In the genomic region with DNA sequence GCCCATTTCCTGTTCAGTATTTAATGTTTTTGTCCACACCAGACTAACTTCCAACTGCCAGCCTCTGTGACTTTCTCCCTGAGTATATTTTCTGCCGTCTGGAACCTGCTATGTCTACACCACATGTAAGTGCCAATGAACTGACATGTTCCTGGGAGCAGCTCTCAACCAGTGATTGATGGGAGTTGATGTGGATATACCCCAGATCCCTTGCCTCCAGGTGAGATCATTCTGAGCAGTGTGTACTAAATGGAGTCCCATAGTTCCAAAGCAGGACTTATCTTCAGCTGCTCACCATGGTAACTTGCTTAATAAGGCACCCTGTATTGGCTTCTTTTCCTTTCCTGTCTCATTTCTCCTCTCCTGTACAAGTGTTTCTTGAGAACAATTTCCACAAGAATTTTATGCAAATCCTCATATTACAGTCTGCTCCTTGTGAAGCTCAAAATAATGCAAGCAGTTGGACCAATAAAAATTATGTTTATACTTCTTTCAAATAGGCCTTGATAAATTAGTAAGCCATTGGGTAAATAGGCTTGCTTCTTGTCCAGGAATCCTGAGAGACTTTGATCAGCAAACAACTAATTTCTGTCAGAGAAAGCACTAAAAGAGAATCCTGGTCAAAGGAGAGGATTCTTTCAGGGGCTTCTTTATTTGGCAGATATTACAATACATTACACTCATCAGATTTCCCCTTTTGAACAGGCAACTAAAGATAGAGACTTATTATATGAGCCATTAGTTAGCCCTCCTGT, we compare ENCODE assay signal across 23 cellular contexts.
A peak's percentile ranks its signal among the peaks of the same experiment; 100 is the strongest.
DNase-seq lines count a peak whose midpoint lies in the region; ATAC-seq, FAIRE-seq and TF ChIP-seq lines count a peak whose summit lies in the region.
"Had no signal": no experiment of that assay in that cellular context is flagged by ENCODE, and none has a peak within 500 bp of the region (broad histone marks: within the 10 kb centered on the region; RNA-seq: fewer than 3 reads in every experiment).

No MANE protein-coding gene starts in this region.

- no peaks in the 10 kb centered on the region for H3K36me3 Mint-ChIP-seq in activated T-helper 1 cell treated with anti-CD3 and anti-CD28 coated beads, Interleukin-12 subunit alpha, Interleukin-12 subunit beta, Interleukin-2, Interleukin-4 antibody, amounts not matched to agents 30 ng/mL and 10 ng/mL and 1 ng/mL, durations not matched to agents 14 hours and 24 hours and 36 hours (ENCODE audit: low read depth)
- no peaks in the 10 kb centered on the region for H3K36me3 Mint-ChIP-seq in activated naive CD4-positive, alpha-beta T cell treated with anti-CD3 and anti-CD28 coated beads, Interleukin-2, amount 10 ng/mL, durations not matched to agents 7 days and 5 days
- H3K36me3 Mint-ChIP-seq: CD14-positive monocyte, IgD-negative memory B cell had no signal

- no peak overlapping the region for H3K4me3 Mint-ChIP-seq in activated T-helper 1 cell treated with anti-CD3 and anti-CD28 coated beads, Interleukin-12 subunit alpha, Interleukin-12 subunit beta, Interleukin-2, Interleukin-4 antibody, amounts not matched to agents 30 ng/mL and 10 ng/mL and 1 ng/mL, durations not matched to agents 14 hours and 24 hours and 36 hours
- no peak overlapping the region for H3K4me3 Mint-ChIP-seq in activated naive CD4-positive, alpha-beta T cell treated with anti-CD3 and anti-CD28 coated beads, Interleukin-2, amount 10 ng/mL, durations not matched to agents 7 days and 5 days
- H3K4me3 Mint-ChIP-seq: B cell, CD14-positive monocyte, IgD-negative memory B cell had no signal

- intact Hi-C loops in right lobe of liver (cut with DNase I): no loop called here
- intact Hi-C loops in activated T-helper 1 cell treated with anti-CD3 and anti-CD28 coated beads, Interleukin-12 subunit alpha, Interleukin-12 subunit beta, Interleukin-2, Interleukin-4 antibody, amounts not matched to agents 30 ng/mL and 10 ng/mL and 1 ng/mL, durations not matched to agents 14 hours and 24 hours and 36 hours (cut with micrococcal nuclease): no loop called here

- WGBS in right lobe of liver (ENCODE audit: insufficient coverage, low coverage, low lambda C conversion rate, missing lambda C conversion rate): 14% methylated on average over 1 of the region's 1 CpG

- TF ChIP-seq CTCF in VCaP (conservative IDR thresholded peaks at IDR 0.05) (no peak), right lobe of liver (IDR thresholded peaks at IDR 0.05) (no peak)

- H3K4me3 ChIP-seq in right lobe of liver: no peak overlapping the region
- H3K4me3 ChIP-seq: SJSA1 had no signal

- no peaks in the 10 kb centered on the region for H3K27me3 Mint-ChIP-seq in activated T-helper 1 cell treated with anti-CD3 and anti-CD28 coated beads, Interleukin-12 subunit alpha, Interleukin-12 subunit beta, Interleukin-2, Interleukin-4 antibody, amounts not matched to agents 30 ng/mL and 10 ng/mL and 1 ng/mL, durations not matched to agents 14 hours and 24 hours and 36 hours (ENCODE audit: insufficient read depth)
- H3K27me3 Mint-ChIP-seq in activated naive CD4-positive, alpha-beta T cell treated with anti-CD3 and anti-CD28 coated beads, Interleukin-2, amount 10 ng/mL, durations not matched to agents 7 days and 5 days: no peaks in the 10 kb centered on the region
- H3K27me3 Mint-ChIP-seq: B cell, IgD-negative memory B cell had no signal

- H3K27ac Mint-ChIP-seq in activated T-helper 1 cell treated with anti-CD3 and anti-CD28 coated beads, Interleukin-12 subunit alpha, Interleukin-12 subunit beta, Interleukin-2, Interleukin-4 antibody, amounts not matched to agents 30 ng/mL and 10 ng/mL and 1 ng/mL, durations not matched to agents 14 hours and 24 hours and 36 hours: no peak overlapping the region
- no peak overlapping the region for H3K27ac Mint-ChIP-seq in activated naive CD4-positive, alpha-beta T cell treated with anti-CD3 and anti-CD28 coated beads, Interleukin-2, amount 10 ng/mL, durations not matched to agents 7 days and 5 days
- H3K27ac Mint-ChIP-seq: B cell, CD14-positive monocyte, IgD-negative memory B cell had no signal

- H3K4me1 ChIP-seq in right lobe of liver: peaks cover 0 to 14% (median 0%) of the 10 kb centered on the region in 4 donors
- H3K4me1 ChIP-seq: SJSA1 had no signal

- no peaks in the 10 kb centered on the region for H3K36me3 ChIP-seq in right lobe of liver
- H3K36me3 ChIP-seq: SJSA1 had no signal

- TF ChIP-seq POLR2A in GM12892 (IDR thresholded peaks at IDR 0.05; ENCODE audit: low read depth, low read length): no peak
- no peak for TF ChIP-seq POLR2A in right lobe of liver (IDR thresholded peaks at IDR 0.05)

- no peaks in the 10 kb centered on the region for H3K4me1 Mint-ChIP-seq in activated T-helper 1 cell treated with anti-CD3 and anti-CD28 coated beads, Interleukin-12 subunit alpha, Interleukin-12 subunit beta, Interleukin-2, Interleukin-4 antibody, amounts not matched to agents 30 ng/mL and 10 ng/mL and 1 ng/mL, durations not matched to agents 14 hours and 24 hours and 36 hours (ENCODE audit: low read depth)
- H3K4me1 Mint-ChIP-seq in activated naive CD4-positive, alpha-beta T cell treated with anti-CD3 and anti-CD28 coated beads, Interleukin-2, amount 10 ng/mL, durations not matched to agents 7 days and 5 days: no peaks in the 10 kb centered on the region
- H3K4me1 Mint-ChIP-seq: B cell, CD14-positive monocyte, IgD-negative memory B cell had no signal

- CTCF ChIA-PET in activated naive CD4-positive, alpha-beta T cell treated with anti-CD3 and anti-CD28 coated beads, Interleukin-2, amount 10 ng/mL, durations not matched to agents 7 days and 5 days (lab: Charles Lee): no interaction called here

- DNase-seq in NCI-H146 (lab: John Stamatoyannopoulos, UW) (peak; percentile 8), NCI-H146 treated with DMSO at 0.1 percent for 48 hours (lab: John Stamatoyannopoulos, UW; ENCODE audit: unreplicated experiment) (no peak), GM12892 (ENCODE audit: insufficient read length) (no peak), right lobe of liver (no peak), dermis blood vessel endothelial cell (no peak)
- DNase-seq in activated T-helper 1 cell treated with anti-CD3 and anti-CD28 coated beads, Interleukin-12 subunit alpha, Interleukin-12 subunit beta, Interleukin-2, Interleukin-4 antibody, amounts not matched to agents 30 ng/mL and 10 ng/mL and 1 ng/mL, durations not matched to agents 14 hours and 24 hours and 36 hours (ENCODE audit: low spot score): no peak
- no peak for DNase-seq in activated naive CD4-positive, alpha-beta T cell treated with anti-CD3 and anti-CD28 coated beads, Interleukin-2, amount 10 ng/mL, durations not matched to agents 7 days and 5 days
- DNase-seq: GOT3, NCI-H1105, NCI-H187 treated with DMSO at 0.1 percent for 48 hours, NCI-H2171, NCI-H345, NCI-H526 treated with DMSO at 0.1 percent for 48 hours, T-helper 1 cell had no signal

- H3K9me3 ChIP-seq in right lobe of liver: no peaks in the 10 kb centered on the region
- H3K9me3 ChIP-seq: SJSA1 had no signal

- peak; percentile 57 to 85 (median 66) for ATAC-seq in right lobe of liver
- ATAC-seq: HCT116, Panc1 had no signal

- H3K27ac ChIP-seq in VCaP (peak overlapping the region; percentile 25; the same call in 1 of the 2 replicates), right lobe of liver (no peak overlapping the region)
- H3K27ac ChIP-seq: SJSA1 had no signal

- peaks cover 11% of the 10 kb centered on the region for H3K9me3 Mint-ChIP-seq in activated T-helper 1 cell treated with anti-CD3 and anti-CD28 coated beads, Interleukin-12 subunit alpha, Interleukin-12 subunit beta, Interleukin-2, Interleukin-4 antibody, amounts not matched to agents 30 ng/mL and 10 ng/mL and 1 ng/mL, durations not matched to agents 14 hours and 24 hours and 36 hours
- no peaks in the 10 kb centered on the region for H3K9me3 Mint-ChIP-seq in activated naive CD4-positive, alpha-beta T cell treated with anti-CD3 and anti-CD28 coated beads, Interleukin-2, amount 10 ng/mL, durations not matched to agents 7 days and 5 days

- H3K27me3 ChIP-seq in right lobe of liver: no peaks in the 10 kb centered on the region
- H3K27me3 ChIP-seq: SJSA1 had no signal

- peak; percentile 9 for FAIRE-seq in GM12892 (lab: Jason Lieb, UNC)
- FAIRE-seq: A204.1, GM12891 had no signal
